Comparison of ENCODE assay signal across 17 cellular contexts in the genomic region with DNA sequence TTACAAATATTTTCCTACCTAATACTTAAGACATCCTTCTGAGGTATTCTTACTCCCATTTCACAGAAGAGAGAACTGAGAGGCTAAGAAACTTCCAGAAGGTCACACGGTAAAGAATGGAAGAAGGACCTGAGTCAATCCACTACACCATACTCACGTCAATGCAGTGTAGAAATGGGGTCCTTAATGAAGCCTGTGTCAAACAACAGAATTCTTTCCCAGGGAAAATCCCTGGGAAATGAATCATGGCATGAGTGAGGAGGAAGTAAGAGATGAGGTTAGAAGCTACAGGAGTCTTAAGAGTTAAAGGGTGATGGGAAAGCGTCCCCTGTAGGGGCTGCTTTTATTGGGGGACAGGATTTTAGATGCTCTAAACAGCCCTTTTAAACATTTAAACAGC.
DNase-seq lines count a peak whose midpoint lies in the region; ATAC-seq and TF ChIP-seq lines count a peak whose summit lies in the region.
"Had no signal": no experiment of that assay in that cellular context is flagged by ENCODE, and none has a peak within 500 bp of the region (broad histone marks: within the 10 kb centered on the region; RNA-seq: fewer than 3 reads in every experiment).

No MANE protein-coding gene starts in this region.

- DNase-seq in EH (ENCODE audit: low read depth) = peak; percentile 81
- peak; percentile 76 for DNase-seq in IMR-90
- peak; percentile 31 for DNase-seq in astrocyte of the hippocampus (ENCODE audit: low read depth, low spot score)
- DNase-seq in foreskin keratinocyte = peak; percentile 51 to 73
- DNase-seq in NCI-H2227 (lab: John Stamatoyannopoulos, UW; ENCODE audit: unreplicated experiment) = no peak
- DNase-seq in activated CD8-positive, alpha-beta memory T cell treated with anti-CD3 and anti-CD28 coated beads for 24 hours = no peak
- DNase-seq in glomerular visceral epithelial cell (ENCODE audit: extremely low spot score) = no peak
- DNase-seq: ACHN, DMS79, GF-D8, NCI-H1048, NCI-H2029, NCI-H446 treated with DMSO at 0.1 percent for 48 hours, SHP77 treated with DMSO at 0.1 percent for 48 hours had no signal

- H3K56ac ChIP-seq in IMR-90 (ENCODE audit: extremely low read depth, insufficient read depth, low read length) = no peak overlapping the region

- no peak overlapping the region for H3K23ac ChIP-seq in IMR-90 (ENCODE audit: low read depth, low read length)

- H4K5ac ChIP-seq in IMR-90 (ENCODE audit: low read depth, low read length) = no peak overlapping the region

- H2AK5ac ChIP-seq in IMR-90 (ENCODE audit: low read depth, low read length) = no peak overlapping the region

- no peak for ATAC-seq in IMR-90 (ENCODE audit: low read depth)
- ATAC-seq in foreskin keratinocyte = peak; percentile 50
- ATAC-seq in GM19324 (IDR thresholded peaks at IDR 0.05; ENCODE audit: low FRiP score, unreplicated experiment) = no peak
- ATAC-seq: HCT116 had no signal

- no peaks in the 10 kb centered on the region; a peak in 2 of 4 replicates for H3K79me1 ChIP-seq in IMR-90 (ENCODE audit: low read depth in 1 of 2, low read length in 2 of 2)

- no peak overlapping the region for H2BK20ac ChIP-seq in IMR-90 (ENCODE audit: low read depth, low read length)

- no peak overlapping the region for H3K9ac ChIP-seq in IMR-90 (ENCODE audit: low read depth, low read length)

- no peaks in the 10 kb centered on the region for H3K36me3 ChIP-seq in IMR-90 (ENCODE audit: control insufficient read depth, insufficient read depth, low read length)

- in situ Hi-C loops in IMR-90 (cut with MboI; ENCODE audit: low sequenced_read_pairs) = no loop called here

- no peak for TF ChIP-seq RAD21 in IMR-90 (IDR thresholded peaks at IDR 0.05; ENCODE audit: low read length)

- no CpG with 5 or more reads among the region's 3 CpGs for WGBS in IMR-90 (ENCODE audit: extremely low coverage in 2 of 2, insufficient read length in 1 of 2), 2 experiments

- H3K27ac ChIP-seq in IMR-90 (ENCODE audit: insufficient read depth, low read length) (no peak overlapping the region), foreskin keratinocyte (peak overlapping the region; percentile 41)

- BruUV-seq in IMR-90 (replicated peaks; lab: Mats Ljungman, UMichigan) = no TSS peak

- H3K9me3 ChIP-seq in IMR-90 (ENCODE audit: control insufficient read depth, insufficient read depth, low read length) = no peaks in the 10 kb centered on the region

- dilution Hi-C loops in IMR-90 (cut with HindIII; ENCODE audit: low sequenced_read_pairs, unreplicated experiment) = no loop called here

- no peak overlapping the region for H2BK5ac ChIP-seq in IMR-90 (ENCODE audit: low read depth, low read length, poor library complexity, severe bottlenecking)

- H4K8ac ChIP-seq in IMR-90 (ENCODE audit: low read depth in 2 of 2, low read length in 2 of 2) = no peak overlapping the region

- H3K18ac ChIP-seq in IMR-90 (ENCODE audit: low read depth, low read length) = no peak overlapping the region

- H4K20me1 ChIP-seq in IMR-90 (ENCODE audit: insufficient read depth, low read length) = no peaks in the 10 kb centered on the region

- POLR2A ChIA-PET in IMR-90 (lab: Charles Lee; ENCODE audit: unreplicated experiment) = no interaction called here

- H2BK15ac ChIP-seq in IMR-90 (ENCODE audit: low read depth, low read length) = no peak overlapping the region

- H3K9me1 ChIP-seq in IMR-90 (ENCODE audit: insufficient read depth, low read length) = peaks cover 7% of the 10 kb centered on the region; the same call in 1 of the 2 replicates

- no peak overlapping the region for H2BK120ac ChIP-seq in IMR-90 (ENCODE audit: low read depth, low read length)

- H2AFZ ChIP-seq in IMR-90 (replicated peaks; ENCODE audit: low read length, poor library complexity) = no peak overlapping the region
- H2AFZ ChIP-seq: GM23338 had no signal

- intact Hi-C loops in IMR-90 (cut with micrococcal nuclease) = no loop called here

- no peak overlapping the region for H4K91ac ChIP-seq in IMR-90 (ENCODE audit: insufficient read depth, low read depth, low read length)

- no peak for TF ChIP-seq POLR2A in IMR-90 (IDR thresholded peaks at IDR 0.05; ENCODE audit: low read depth, low read length)

- 0 out of 2 replicates have a peak overlapping the region, but pooled peaks have one; percentile 21 for H3K14ac ChIP-seq in IMR-90 (replicated peaks; ENCODE audit: low read depth, low read length)

- H3K4ac ChIP-seq in IMR-90 (ENCODE audit: low read depth, low read length) = no peak overlapping the region

- CTCF ChIA-PET in IMR-90 (lab: Yijun Ruan, JAX) = interaction anchor here (1.3 kb wide), 1 partner anchor 115 kb away, joined by 4 read pairs; no protein-coding TSS in a partner anchor

- no peak overlapping the region for H3K4me2 ChIP-seq in IMR-90 (ENCODE audit: low read depth, low read length)
- H3K4me2 ChIP-seq: GM23338 had no signal

- no peak for TF ChIP-seq CTCF in IMR-90 (conservative IDR thresholded peaks at IDR 0.05; ENCODE audit: low read depth, low read length)
- no peak for TF ChIP-seq CTCF in foreskin keratinocyte (conservative IDR thresholded peaks at IDR 0.05)

- H3K27me3 ChIP-seq in IMR-90 (ENCODE audit: control insufficient read depth, insufficient read depth, low read length) (no peaks in the 10 kb centered on the region), foreskin keratinocyte (no peaks in the 10 kb centered on the region)

- peaks cover 10% of the 10 kb centered on the region; the same call in 1 of the 2 replicates for H3K4me1 ChIP-seq in IMR-90 (ENCODE audit: control insufficient read depth, insufficient read depth, low read length)
- peaks cover 28% of the 10 kb centered on the region for H3K4me1 ChIP-seq in foreskin keratinocyte

- H3K4me3 ChIP-seq in IMR-90 (ENCODE audit: insufficient read depth, low read depth, low read length) = no peak overlapping the region
- H3K4me3 ChIP-seq: GM23338 had no signal

- H2AK9ac ChIP-seq in IMR-90 (replicated peaks; ENCODE audit: low read depth, low read length, poor library complexity) = no peak overlapping the region

TF ChIP-seq in IMR-90, 13 proteins besides CTCF, POLR2A, EP300 and RAD21:
- TF ChIP-seq NFE2L2 (IDR thresholded peaks at IDR 0.05; ENCODE audit: low read depth, low read length) (no peak), MXI1 (IDR thresholded peaks at IDR 0.05; ENCODE audit: borderline replicate concordance, low read depth, low read length) (no peak), FOS (IDR thresholded peaks at IDR 0.05; ENCODE audit: low read depth, low read length) (no peak), SMC3 (IDR thresholded peaks at IDR 0.05; ENCODE audit: low read depth, low read length) (no peak), RFX5 (IDR thresholded peaks at IDR 0.05; ENCODE audit: low read depth, low read length) (no peak), BHLHE40 (IDR thresholded peaks at IDR 0.05; ENCODE audit: low read depth, low read length) (no peak), MAZ (IDR thresholded peaks at IDR 0.05; ENCODE audit: borderline replicate concordance, low read depth, low read length) (no peak), MAFK (IDR thresholded peaks at IDR 0.05; ENCODE audit: low read depth, low read length) (no peak), CHD1 (IDR thresholded peaks at IDR 0.05; ENCODE audit: low read depth, low read length) (no peak), CEBPB (IDR thresholded peaks at IDR 0.05; ENCODE audit: low read depth, low read length) (no peak), RCOR1 (IDR thresholded peaks at IDR 0.05; ENCODE audit: insufficient replicate concordance, low read length) (no peak)
- TF ChIP-seq, protein P1, sequence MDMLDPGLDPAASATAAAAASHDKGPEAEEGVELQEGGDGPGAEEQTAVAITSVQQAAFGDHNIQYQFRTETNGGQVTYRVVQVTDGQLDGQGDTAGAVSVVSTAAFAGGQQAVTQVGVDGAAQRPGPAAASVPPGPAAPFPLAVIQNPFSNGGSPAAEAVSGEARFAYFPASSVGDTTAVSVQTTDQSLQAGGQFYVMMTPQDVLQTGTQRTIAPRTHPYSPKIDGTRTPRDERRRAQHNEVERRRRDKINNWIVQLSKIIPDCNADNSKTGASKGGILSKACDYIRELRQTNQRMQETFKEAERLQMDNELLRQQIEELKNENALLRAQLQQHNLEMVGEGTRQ (IDR thresholded peaks at IDR 0.05; ENCODE audit: low read depth, low read length) = no peak
- TF ChIP-seq, protein P2, sequence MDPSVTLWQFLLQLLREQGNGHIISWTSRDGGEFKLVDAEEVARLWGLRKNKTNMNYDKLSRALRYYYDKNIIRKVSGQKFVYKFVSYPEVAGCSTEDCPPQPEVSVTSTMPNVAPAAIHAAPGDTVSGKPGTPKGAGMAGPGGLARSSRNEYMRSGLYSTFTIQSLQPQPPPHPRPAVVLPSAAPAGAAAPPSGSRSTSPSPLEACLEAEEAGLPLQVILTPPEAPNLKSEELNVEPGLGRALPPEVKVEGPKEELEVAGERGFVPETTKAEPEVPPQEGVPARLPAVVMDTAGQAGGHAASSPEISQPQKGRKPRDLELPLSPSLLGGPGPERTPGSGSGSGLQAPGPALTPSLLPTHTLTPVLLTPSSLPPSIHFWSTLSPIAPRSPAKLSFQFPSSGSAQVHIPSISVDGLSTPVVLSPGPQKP (IDR thresholded peaks at IDR 0.05; ENCODE audit: borderline replicate concordance, low read depth, low read length) = no peak

Comparison
In these comparisons a context has a peak if more than half of its experiments do, and no peak if none do; other contexts are left out.
1. DNase-seq: peak in EH (single experiment), IMR-90 (single experiment), astrocyte of the hippocampus (single experiment) and foreskin keratinocyte (2 of 2); none in NCI-H2227 (single experiment), activated CD8-positive, alpha-beta memory T cell treated with anti-CD3 and anti-CD28 coated beads for 24 hours (single experiment) and glomerular visceral epithelial cell (single experiment).